8 cellular contexts compared by ENCODE assay signal in genomic region chr10:114767589-114768393, GRCh38. TPM values are rescaled to one million over a fixed set of nuclear protein-coding genes. Genes with fewer than 3 reads are reported as not detected.
DNase-seq lines count a peak whose midpoint lies in the region; ATAC-seq, FAIRE-seq and TF ChIP-seq lines count a peak whose summit lies in the region.

No MANE protein-coding gene starts in this region.

- no peaks in the 10 kb centered on the region for H3K9me3 ChIP-seq in keratinocyte (ENCODE audit: control insufficient read depth, low read depth, low read length)

- H3K4me2 ChIP-seq in keratinocyte (ENCODE audit: control insufficient read depth, extremely low read depth, insufficient read depth, low read depth, low read length): peak overlapping the region; percentile 95

- H3K27ac ChIP-seq in keratinocyte (ENCODE audit: control insufficient read depth, insufficient read depth, low read length): no peak overlapping the region

- dilution Hi-C loops in keratinocyte (cut with MboI; ENCODE audit: extremely low pct_ligation_motif_present, low sequenced_read_pairs): no loop called here

- POLR2A ChIA-PET in MCF 10A (lab: Yijun Ruan, JAX): interaction anchor here (0.6 to 2.3 kb wide), 12 partner anchors 9 to 190 kb away, joined by 3 to 15 read pairs (median 5); no protein-coding TSS in a partner anchor

- H3K9ac ChIP-seq in keratinocyte (ENCODE audit: control insufficient read depth, extremely low read depth, insufficient read depth, low read length): peak overlapping the region; percentile 50

- H3K27me3 Mint-ChIP-seq in MCF 10A (ENCODE audit: insufficient read depth, unreplicated experiment): no peaks in the 10 kb centered on the region

- no peak overlapping the region for H3K27ac Mint-ChIP-seq in MCF 10A (ENCODE audit: low read depth, unreplicated experiment)
- no peak overlapping the region for H3K27ac Mint-ChIP-seq in stimulated activated effector memory CD8-positive, alpha-beta T cell treated with anti-CD3 and anti-CD28 coated beads, Interleukin-12 subunit alpha, Interleukin-12 subunit beta, amount 100 ng/mL, for 72 hours

- H2AFZ ChIP-seq in keratinocyte (ENCODE audit: control insufficient read depth, low read length): peak overlapping the region; percentile 23

- H3K36me3 ChIP-seq in keratinocyte (ENCODE audit: control insufficient read depth in 2 of 2, extremely low read depth in 1 of 2, insufficient read depth in 2 of 2, low read length in 2 of 2): no peaks in the 10 kb centered on the region

- CTCF ChIA-PET in MCF 10A (lab: Yijun Ruan, JAX): interaction anchor here (0.6 to 2.1 kb wide), 8 partner anchors 10 to 296 kb away, joined by 3 to 5 read pairs (median 4); no protein-coding TSS in a partner anchor

- peak overlapping the region; percentile 74 for H3K4me3 Mint-ChIP-seq in MCF 10A (ENCODE audit: unreplicated experiment)
- H3K4me3 Mint-ChIP-seq in stimulated activated effector memory CD8-positive, alpha-beta T cell treated with anti-CD3 and anti-CD28 coated beads, Interleukin-12 subunit alpha, Interleukin-12 subunit beta, amount 100 ng/mL, for 72 hours: peak overlapping the region; percentile 49

- BruUV-seq in MCF 10A (replicated peaks; lab: Mats Ljungman, UMichigan): no TSS peak

- no peaks in the 10 kb centered on the region for H3K79me2 ChIP-seq in keratinocyte (ENCODE audit: control insufficient read depth, insufficient read depth, low read length)

- no peaks in the 10 kb centered on the region for H4K20me1 ChIP-seq in keratinocyte (ENCODE audit: control insufficient read depth, extremely low read depth, insufficient read depth, low read length)

- peak overlapping the region; percentile 59 to 77 (median 70) for H3K4me3 ChIP-seq in keratinocyte (ENCODE audit: control insufficient read depth in 2 of 3, extremely low read depth in 1 of 3, insufficient read depth in 2 of 3, low read depth in 1 of 3, low read length in 3 of 3)

- H3K9me1 ChIP-seq in keratinocyte (ENCODE audit: control insufficient read depth, extremely low read depth, insufficient read depth, low read length): no peaks in the 10 kb centered on the region

- no peaks in the 10 kb centered on the region for H3K36me3 Mint-ChIP-seq in MCF 10A (ENCODE audit: insufficient read depth, unreplicated experiment)
- no peaks in the 10 kb centered on the region for H3K36me3 Mint-ChIP-seq in stimulated activated effector memory CD8-positive, alpha-beta T cell treated with anti-CD3 and anti-CD28 coated beads, Interleukin-12 subunit alpha, Interleukin-12 subunit beta, amount 100 ng/mL, for 72 hours

- intact Hi-C loops in MCF 10A (cut with micrococcal nuclease): loop anchor here (5.0 kb wide), 2 partner anchors 55 to 135 kb away; no protein-coding TSS in a partner anchor

- ATAC-seq in stimulated activated effector memory CD8-positive, alpha-beta T cell treated with anti-CD3 and anti-CD28 coated beads, Interleukin-12 subunit alpha, Interleukin-12 subunit beta, amount 100 ng/mL, for 72 hours: peak; percentile 59
- ATAC-seq in GM21526 (IDR thresholded peaks at IDR 0.05; ENCODE audit: low FRiP score, unreplicated experiment): no peak

- H3K27me3 ChIP-seq in keratinocyte (ENCODE audit: control insufficient read depth, extremely low read depth, insufficient read depth, low read length): no peaks in the 10 kb centered on the region

- H3K9me3 Mint-ChIP-seq in MCF 10A (ENCODE audit: unreplicated experiment): no peaks in the 10 kb centered on the region
- H3K9me3 Mint-ChIP-seq in stimulated activated effector memory CD8-positive, alpha-beta T cell treated with anti-CD3 and anti-CD28 coated beads, Interleukin-12 subunit alpha, Interleukin-12 subunit beta, amount 100 ng/mL, for 72 hours: no peaks in the 10 kb centered on the region

- peaks cover 9% of the 10 kb centered on the region for H3K4me1 Mint-ChIP-seq in MCF 10A (ENCODE audit: insufficient read depth, unreplicated experiment)
- H3K4me1 Mint-ChIP-seq in stimulated activated effector memory CD8-positive, alpha-beta T cell treated with anti-CD3 and anti-CD28 coated beads, Interleukin-12 subunit alpha, Interleukin-12 subunit beta, amount 100 ng/mL, for 72 hours: peaks cover 5% of the 10 kb centered on the region

- peaks cover 12% of the 10 kb centered on the region for H3K4me1 ChIP-seq in keratinocyte (ENCODE audit: control insufficient read depth, extremely low read depth, insufficient read depth, low read length)

- no peak for FAIRE-seq in keratinocyte (lab: Jason Lieb, UNC)

- no peak for TF ChIP-seq CTCF in GM10266 (IDR thresholded peaks at IDR 0.05; ENCODE audit: control insufficient read depth, insufficient read depth, low read depth, missing control alignments)
- TF ChIP-seq CTCF in MCF 10A (IDR thresholded peaks at IDR 0.05; ENCODE audit: unreplicated experiment): no peak
- no peak for TF ChIP-seq CTCF in keratinocyte (optimal IDR thresholded peaks at IDR 0.05 in 1 of 3, IDR thresholded peaks at IDR 0.05 in 1 of 3, conservative IDR thresholded peaks at IDR 0.05 in 1 of 3; ENCODE audit: extremely low read depth in 1 of 3, insufficient read depth in 2 of 3, low read length in 3 of 3)

- DNase-seq in GM10266 (ENCODE audit: extremely low spot score) (peak; percentile 39), M059J (ENCODE audit: low read depth) (peak; percentile 26), MCF 10A (ENCODE audit: unreplicated experiment) (peak; percentile 39), keratinocyte (ENCODE audit: low read depth, low spot score) (no peak), NCI-H1436 (lab: John Stamatoyannopoulos, UW) (no peak), SKM-1 treated with dmso at 0.1 percent for 144 hours (lab: John Stamatoyannopoulos, UW; ENCODE audit: unreplicated experiment) (no peak)
- no peak for DNase-seq in stimulated activated effector memory CD8-positive, alpha-beta T cell treated with anti-CD3 and anti-CD28 coated beads, Interleukin-12 subunit alpha, Interleukin-12 subunit beta, amount 100 ng/mL, for 72 hours (ENCODE audit: low spot score in 2 of 2)

RNA-seq across cellular contexts. Expression of gene FHIP2A, which starts 53.8 kb away (rescaled TPM):
- total RNA-seq in M059J (2014; rRNA removed; shearing (Covaris generic)): 14.5 and 18.3 TPM in 2 replicates
- total RNA-seq in MCF 10A (2022): 17.2 and 25.9 TPM in 2 replicates
- polyA plus RNA-seq in keratinocyte: 8.0 to 14.9 TPM (median 9.6 TPM) in 3 replicates
- polyA plus RNA-seq in keratinocyte (2011; ENCODE audit: low read depth): 5.2 TPM
- 3.6 and 8.2 TPM in 2 replicates for polyA plus RNA-seq in keratinocyte (2011; cell fraction: cytosol; rRNA removed)
- 13.8 and 18.7 TPM in 2 replicates for polyA plus RNA-seq in keratinocyte (2011; cell fraction: nucleus; rRNA removed)
- polyA plus RNA-seq in keratinocyte (2012; ENCODE audit: low replicate concordance): 6.0 and 8.2 TPM in 2 replicates
- 4.7 to 20.9 TPM (median 11.0 TPM) in 3 replicates for polyA minus RNA-seq in keratinocyte
- polyA minus RNA-seq in keratinocyte (2011; cell fraction: cytosol; rRNA and poly(A)+ RNA removed): 17.3 TPM
- polyA minus RNA-seq in keratinocyte (2011; cell fraction: nucleus; rRNA and poly(A)+ RNA removed): 22.5 and 31.3 TPM in 2 replicates

Comparison
In these comparisons a context has a peak if more than half of its experiments do, and no peak if none do; other contexts are left out.
1. DNase-seq: peak in GM10266 (single experiment), M059J (single experiment) and MCF 10A (single experiment); none in keratinocyte (single experiment), stimulated activated effector memory CD8-positive, alpha-beta T cell treated with anti-CD3 and anti-CD28 coated beads, Interleukin-12 subunit alpha, Interleukin-12 subunit beta, amount 100 ng/mL, for 72 hours (0 of 2), NCI-H1436 (single experiment) and SKM-1 treated with dmso at 0.1 percent for 144 hours (single experiment).